In genomic region chr6:100691972-100692371, GRCh38 we compare ENCODE assay signal across 1 cellular context.
TF ChIP-seq lines count a peak whose summit lies in the region.

No MANE protein-coding gene starts in this region.

TF ChIP-seq in IMR-90, 13 proteins besides CTCF, POLR2A, EP300 and RAD21 (continued from another document):
- TF ChIP-seq ELK1 (IDR thresholded peaks at IDR 0.05; ENCODE audit: borderline replicate concordance, low read depth, low read length) (no peak), MAZ (IDR thresholded peaks at IDR 0.05; ENCODE audit: borderline replicate concordance, low read depth, low read length) (no peak), RFX5 (IDR thresholded peaks at IDR 0.05; ENCODE audit: low read depth, low read length) (no peak)
